In the genomic region with DNA sequence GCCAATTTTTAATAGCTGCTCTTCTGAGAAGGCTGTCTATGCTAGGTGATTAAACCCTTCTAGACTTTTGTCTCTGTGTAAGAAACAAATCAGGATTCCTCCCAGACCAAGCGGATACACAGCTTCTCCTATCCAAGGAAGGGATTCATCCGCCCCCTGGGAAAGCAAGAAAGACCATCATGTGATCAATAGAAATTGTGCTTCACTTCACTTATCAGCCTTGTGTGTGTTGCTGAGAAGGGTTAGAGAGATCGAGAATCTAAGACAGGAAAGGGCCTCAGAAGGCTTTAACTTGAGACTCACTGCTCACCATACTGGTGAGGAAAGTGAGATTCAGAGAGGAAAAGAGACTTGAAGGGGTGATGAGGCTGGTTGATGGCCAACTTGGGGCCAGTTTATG, we compare ENCODE assay signal across 1 cellular context.
TF ChIP-seq lines count a peak whose summit lies in the region.

No MANE protein-coding gene starts in this region.

TF ChIP-seq in GM23338, 12 proteins besides CTCF, POLR2A, EP300 and RAD21 (continued from another document):
- TF ChIP-seq, protein P1, sequence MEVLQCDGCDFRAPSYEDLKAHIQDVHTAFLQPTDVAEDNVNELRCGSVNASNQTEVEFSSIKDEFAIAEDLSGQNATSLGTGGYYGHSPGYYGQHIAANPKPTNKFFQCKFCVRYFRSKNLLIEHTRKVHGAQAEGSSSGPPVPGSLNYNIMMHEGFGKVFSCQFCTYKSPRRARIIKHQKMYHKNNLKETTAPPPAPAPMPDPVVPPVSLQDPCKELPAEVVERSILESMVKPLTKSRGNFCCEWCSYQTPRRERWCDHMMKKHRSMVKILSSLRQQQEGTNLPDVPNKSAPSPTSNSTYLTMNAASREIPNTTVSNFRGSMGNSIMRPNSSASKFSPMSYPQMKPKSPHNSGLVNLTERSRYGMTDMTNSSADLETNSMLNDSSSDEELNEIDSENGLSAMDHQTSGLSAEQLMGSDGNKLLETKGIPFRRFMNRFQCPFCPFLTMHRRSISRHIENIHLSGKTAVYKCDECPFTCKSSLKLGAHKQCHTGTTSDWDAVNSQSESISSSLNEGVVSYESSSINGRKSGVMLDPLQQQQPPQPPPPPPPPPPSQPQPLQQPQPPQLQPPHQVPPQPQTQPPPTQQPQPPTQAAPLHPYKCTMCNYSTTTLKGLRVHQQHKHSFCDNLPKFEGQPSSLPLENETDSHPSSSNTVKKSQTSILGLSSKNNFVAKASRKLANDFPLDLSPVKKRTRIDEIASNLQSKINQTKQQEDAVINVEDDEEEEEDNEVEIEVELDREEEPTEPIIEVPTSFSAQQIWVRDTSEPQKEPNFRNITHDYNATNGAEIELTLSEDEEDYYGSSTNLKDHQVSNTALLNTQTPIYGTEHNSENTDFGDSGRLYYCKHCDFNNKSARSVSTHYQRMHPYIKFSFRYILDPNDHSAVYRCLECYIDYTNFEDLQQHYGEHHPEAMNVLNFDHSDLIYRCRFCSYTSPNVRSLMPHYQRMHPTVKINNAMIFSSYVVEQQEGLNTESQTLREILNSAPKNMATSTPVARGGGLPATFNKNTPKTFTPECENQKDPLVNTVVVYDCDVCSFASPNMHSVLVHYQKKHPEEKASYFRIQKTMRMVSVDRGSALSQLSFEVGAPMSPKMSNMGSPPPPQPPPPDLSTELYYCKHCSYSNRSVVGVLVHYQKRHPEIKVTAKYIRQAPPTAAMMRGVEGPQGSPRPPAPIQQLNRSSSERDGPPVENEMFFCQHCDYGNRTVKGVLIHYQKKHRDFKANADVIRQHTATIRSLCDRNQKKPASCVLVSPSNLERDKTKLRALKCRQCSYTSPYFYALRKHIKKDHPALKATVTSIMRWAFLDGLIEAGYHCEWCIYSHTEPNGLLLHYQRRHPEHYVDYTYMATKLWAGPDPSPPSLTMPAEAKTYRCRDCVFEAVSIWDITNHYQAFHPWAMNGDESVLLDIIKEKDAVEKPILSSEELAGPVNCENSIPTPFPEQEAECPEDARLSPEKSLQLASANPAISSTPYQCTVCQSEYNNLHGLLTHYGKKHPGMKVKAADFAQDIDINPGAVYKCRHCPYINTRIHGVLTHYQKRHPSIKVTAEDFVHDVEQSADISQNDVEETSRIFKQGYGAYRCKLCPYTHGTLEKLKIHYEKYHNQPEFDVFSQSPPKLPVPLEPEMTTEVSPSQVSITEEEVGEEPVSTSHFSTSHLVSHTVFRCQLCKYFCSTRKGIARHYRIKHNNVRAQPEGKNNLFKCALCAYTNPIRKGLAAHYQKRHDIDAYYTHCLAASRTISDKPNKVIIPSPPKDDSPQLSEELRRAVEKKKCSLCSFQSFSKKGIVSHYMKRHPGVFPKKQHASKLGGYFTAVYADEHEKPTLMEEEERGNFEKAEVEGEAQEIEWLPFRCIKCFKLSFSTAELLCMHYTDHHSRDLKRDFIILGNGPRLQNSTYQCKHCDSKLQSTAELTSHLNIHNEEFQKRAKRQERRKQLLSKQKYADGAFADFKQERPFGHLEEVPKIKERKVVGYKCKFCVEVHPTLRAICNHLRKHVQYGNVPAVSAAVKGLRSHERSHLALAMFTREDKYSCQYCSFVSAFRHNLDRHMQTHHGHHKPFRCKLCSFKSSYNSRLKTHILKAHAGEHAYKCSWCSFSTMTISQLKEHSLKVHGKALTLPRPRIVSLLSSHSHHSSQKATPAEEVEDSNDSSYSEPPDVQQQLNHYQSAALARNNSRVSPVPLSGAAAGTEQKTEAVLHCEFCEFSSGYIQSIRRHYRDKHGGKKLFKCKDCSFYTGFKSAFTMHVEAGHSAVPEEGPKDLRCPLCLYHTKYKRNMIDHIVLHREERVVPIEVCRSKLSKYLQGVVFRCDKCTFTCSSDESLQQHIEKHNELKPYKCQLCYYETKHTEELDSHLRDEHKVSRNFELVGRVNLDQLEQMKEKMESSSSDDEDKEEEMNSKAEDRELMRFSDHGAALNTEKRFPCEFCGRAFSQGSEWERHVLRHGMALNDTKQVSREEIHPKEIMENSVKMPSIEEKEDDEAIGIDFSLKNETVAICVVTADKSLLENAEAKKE (CRISPR knock-in tag; IDR thresholded peaks at IDR 0.05): no peak
- no peak for TF ChIP-seq REST (IDR thresholded peaks at IDR 0.05; ENCODE audit: unreplicated experiment)
- TF ChIP-seq, protein P2, sequence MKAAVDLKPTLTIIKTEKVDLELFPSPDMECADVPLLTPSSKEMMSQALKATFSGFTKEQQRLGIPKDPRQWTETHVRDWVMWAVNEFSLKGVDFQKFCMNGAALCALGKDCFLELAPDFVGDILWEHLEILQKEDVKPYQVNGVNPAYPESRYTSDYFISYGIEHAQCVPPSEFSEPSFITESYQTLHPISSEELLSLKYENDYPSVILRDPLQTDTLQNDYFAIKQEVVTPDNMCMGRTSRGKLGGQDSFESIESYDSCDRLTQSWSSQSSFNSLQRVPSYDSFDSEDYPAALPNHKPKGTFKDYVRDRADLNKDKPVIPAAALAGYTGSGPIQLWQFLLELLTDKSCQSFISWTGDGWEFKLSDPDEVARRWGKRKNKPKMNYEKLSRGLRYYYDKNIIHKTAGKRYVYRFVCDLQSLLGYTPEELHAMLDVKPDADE (IDR thresholded peaks at IDR 0.05): no peak
- no peak for TF ChIP-seq POLR2AphosphoS5 (IDR thresholded peaks at IDR 0.05; ENCODE audit: low read depth)
TF ChIP-seq in GM23338: peak in this region for 0.
